Comparison of ENCODE assay signal across 8 cellular contexts in the genomic region with DNA sequence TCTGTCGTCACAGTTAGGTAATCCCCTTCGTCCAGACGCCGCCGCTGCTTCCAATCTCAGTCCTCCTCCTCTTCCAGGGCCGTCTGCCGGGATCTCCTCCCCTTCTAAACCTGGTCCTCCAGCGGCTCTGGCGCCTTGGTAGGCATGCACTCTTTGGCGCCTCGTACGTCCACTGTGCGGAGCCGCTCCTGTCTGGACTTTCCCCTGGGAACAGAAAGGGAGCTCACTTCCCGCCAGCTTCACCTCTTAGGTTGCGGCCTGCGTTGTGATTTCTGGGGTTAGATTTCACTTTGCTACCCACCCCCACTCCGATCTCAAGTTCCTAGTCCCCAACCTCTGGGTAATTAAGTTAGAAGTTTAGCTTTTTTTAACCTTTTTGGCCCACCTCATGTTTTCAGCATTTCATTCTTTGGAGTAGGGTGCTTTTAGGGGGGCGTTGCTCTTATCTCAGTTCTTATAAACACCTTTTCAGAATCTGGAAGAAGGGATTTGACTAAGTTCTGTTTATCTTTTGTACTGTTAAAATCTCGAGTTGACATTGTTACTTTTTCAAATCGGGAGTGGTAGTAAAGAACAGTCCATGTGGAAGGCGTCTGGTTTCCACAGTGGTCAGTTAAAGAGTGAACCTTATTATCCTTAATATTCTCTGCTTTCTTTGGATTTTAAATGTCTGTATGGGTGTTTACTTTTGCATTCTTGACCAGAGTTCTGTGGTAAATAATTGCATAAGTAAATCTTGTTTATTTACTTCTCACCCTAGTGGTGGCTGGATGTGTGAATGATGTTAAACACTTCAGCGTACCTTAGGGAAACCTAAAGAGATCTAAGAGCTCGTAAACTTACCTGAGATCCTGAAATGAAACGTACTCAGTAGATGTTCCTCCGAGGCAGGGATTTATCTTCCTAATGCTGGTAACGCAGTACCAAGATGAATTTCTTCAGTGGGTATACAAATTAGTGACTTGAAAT. TPM values are rescaled to one million over a fixed set of nuclear protein-coding genes. Genes with fewer than 3 reads are reported as not detected.
DNase-seq lines count a peak whose midpoint lies in the region; ATAC-seq and TF ChIP-seq lines count a peak whose summit lies in the region.

No MANE protein-coding gene starts in this region.

- peaks cover 0 to 8% of the 10 kb centered on the region in 2 donors for H3K4me1 ChIP-seq in breast epithelium

- TF ChIP-seq CTCF in GM12875 (IDR thresholded peaks at IDR 0.05; ENCODE audit: borderline replicate concordance, insufficient read depth, low read depth, low read length) (0 out of 2 replicates have a peak, but pooled peaks have one; percentile 3), breast epithelium (IDR thresholded peaks at IDR 0.05) (no peak)

- no peak for TF ChIP-seq POLR2A in breast epithelium (IDR thresholded peaks at IDR 0.05)

- DNase-seq in AG08395 (ENCODE audit: low spot score): peak; percentile 53
- peak; percentile 84 to 90 for DNase-seq in NCI-H526 (lab: John Stamatoyannopoulos, UW)
- no peak for DNase-seq in breast epithelium (ENCODE audit: low spot score in 2 of 2)
- DNase-seq in kidney tubule cell (ENCODE audit: low spot score): peak; percentile 80
- DNase-seq in stromal cell of bone marrow (ENCODE audit: low read depth): peak; percentile 25
- no peak for DNase-seq in posterior vena cava (ENCODE audit: low spot score)

- intact Hi-C loops in breast epithelium (cut with DNase I; ENCODE audit: low total_unique reads): no loop called here
- intact Hi-C loops in posterior vena cava (cut with DNase I): no loop called here

- H3K27me3 ChIP-seq in breast epithelium: no peaks in the 10 kb centered on the region

- H3K9me3 ChIP-seq in breast epithelium: no peaks in the 10 kb centered on the region

- ATAC-seq in HG03039 (IDR thresholded peaks at IDR 0.05; ENCODE audit: unreplicated experiment): peak; percentile 17

- peak overlapping the region; percentile 96 to 97 for H3K27ac ChIP-seq in breast epithelium

- peak overlapping the region; percentile 81 for H3K4me3 ChIP-seq in GM12875 (ENCODE audit: low read depth, low read length)
- peak overlapping the region; percentile 72 to 91 (median 90) for H3K4me3 ChIP-seq in breast epithelium

- H3K36me3 ChIP-seq in breast epithelium: no peaks in the 10 kb centered on the region

RNA-seq across cellular contexts. Expression of gene CTDSPL2, which starts 0.6 kb away (rescaled TPM):
- total RNA-seq in breast epithelium (100 to 1,000 TPM in 1 of 3 donors, 10 to 100 TPM in 2; 48.3 to 101 (median 77.0) TPM), posterior vena cava (10 to 100 TPM; 32.1 to 33.9 TPM)

Comparison
In these comparisons a context has a peak if more than half of its experiments do, and no peak if none do; other contexts are left out.
1. DNase-seq: peak in AG08395 (single experiment), NCI-H526 (2 of 2), kidney tubule cell (single experiment) and stromal cell of bone marrow (single experiment); none in breast epithelium (0 of 2) and posterior vena cava (single experiment).